Comparison of ENCODE assay signal across 16 cellular contexts in genomic region chr11:4134844-4135243, GRCh38. TPM values are rescaled to one million over a fixed set of nuclear protein-coding genes. Genes with fewer than 3 reads are reported as not detected.
DNase-seq lines count a peak whose midpoint lies in the region; ATAC-seq and TF ChIP-seq lines count a peak whose summit lies in the region.
"Had no signal": no experiment of that assay in that cellular context is flagged by ENCODE, and none has a peak within 500 bp of the region (broad histone marks: within the 10 kb centered on the region; RNA-seq: fewer than 3 reads in every experiment).

No MANE protein-coding gene starts in this region.

- ATAC-seq in HG03571 (IDR thresholded peaks at IDR 0.05; ENCODE audit: unreplicated experiment) = no peak
- no peak for ATAC-seq in CD4-positive, alpha-beta T cell (ENCODE audit: poor library complexity)
- ATAC-seq: left lobe of liver had no signal

- no TSS peak for BruUV-seq in Calu3 (replicated peaks; lab: Mats Ljungman, UMichigan)
- BruUV-seq in PC-9 (replicated peaks; lab: Mats Ljungman, UMichigan) = no TSS peak

- no peaks in the 10 kb centered on the region for H3K9me2 ChIP-seq in PC-9 (ENCODE audit: insufficient read depth)

- H2AFZ ChIP-seq in PC-9 = no peak overlapping the region

- peaks cover 14% of the 10 kb centered on the region for H3K36me3 ChIP-seq in PC-9 (ENCODE audit: low read depth)

- peaks cover 13% of the 10 kb centered on the region for H3K36me3 Mint-ChIP-seq in Calu3 (ENCODE audit: insufficient read depth, unreplicated experiment)
- H3K36me3 Mint-ChIP-seq in CD4-positive, alpha-beta T cell (ENCODE audit: low read depth) = peaks cover 88% of the 10 kb centered on the region

- peak overlapping the region; percentile 57 for H3K27ac Mint-ChIP-seq in Calu3 (ENCODE audit: unreplicated experiment)
- no peak overlapping the region for H3K27ac Mint-ChIP-seq in CD4-positive, alpha-beta T cell

- peak overlapping the region; percentile 67 for H3K27ac ChIP-seq in PC-9
- H3K27ac ChIP-seq in CD4-positive, alpha-beta T cell (ENCODE audit: low read depth, low read length) = no peak overlapping the region
- H3K27ac ChIP-seq: HL-60, skin epidermis had no signal

- TF ChIP-seq CTCF in Calu3 (IDR thresholded peaks at IDR 0.05; ENCODE audit: unreplicated experiment) (no peak), PC-9 (conservative IDR thresholded peaks at IDR 0.05) (no peak), epithelial cell of esophagus (IDR thresholded peaks at IDR 0.05; ENCODE audit: insufficient read depth, low read depth, low read length, missing control alignments) (no peak)
- TF ChIP-seq CTCF in CD4-positive, alpha-beta T cell (IDR thresholded peaks at IDR 0.05) = no peak

- no peaks in the 10 kb centered on the region for H3K9me3 ChIP-seq in PC-9 (ENCODE audit: insufficient read depth, low read depth)
- peaks cover 16% of the 10 kb centered on the region for H3K9me3 ChIP-seq in CD4-positive, alpha-beta T cell (ENCODE audit: control insufficient read depth, low read length)

- H3F3A ChIP-seq in PC-9 (ENCODE audit: insufficient read depth, low read depth) = no peaks in the 10 kb centered on the region

- no peaks in the 10 kb centered on the region for H3K79me2 ChIP-seq in PC-9 (ENCODE audit: low read depth)

- H3K27me3 ChIP-seq in PC-9 (ENCODE audit: insufficient read depth, low read depth) = no peaks in the 10 kb centered on the region
- H3K27me3 ChIP-seq in CD4-positive, alpha-beta T cell (ENCODE audit: control insufficient read depth, insufficient read depth, low read length) = no peaks in the 10 kb centered on the region

- POLR2A ChIA-PET in PC-9 (lab: Charles Lee; ENCODE audit: unreplicated experiment) = interaction anchor here (0.5 kb wide), 1 partner anchor 428 kb away, joined by 12 read pairs; no protein-coding TSS in a partner anchor
- POLR2A ChIA-PET in CD4-positive, alpha-beta T cell (lab: Charles Lee) = no interaction called here

- peaks cover 16% of the 10 kb centered on the region for H3K4me1 Mint-ChIP-seq in Calu3 (ENCODE audit: low read depth, unreplicated experiment)
- H3K4me1 Mint-ChIP-seq in CD4-positive, alpha-beta T cell (ENCODE audit: low read depth) = no peaks in the 10 kb centered on the region
- H3K4me1 Mint-ChIP-seq: neural crest cell had no signal

- H3K9me3 Mint-ChIP-seq in Calu3 (ENCODE audit: low read depth, unreplicated experiment) = no peaks in the 10 kb centered on the region
- H3K9me3 Mint-ChIP-seq in CD4-positive, alpha-beta T cell = peaks cover 5% of the 10 kb centered on the region

- peak overlapping the region; percentile 34; the same call in 1 of the 2 replicates for H3K4me2 ChIP-seq in PC-9

- peaks cover 16% of the 10 kb centered on the region for H3K4me1 ChIP-seq in PC-9 (replicated peaks; ENCODE audit: insufficient read depth)

- intact Hi-C loops in Calu3 (cut with micrococcal nuclease; ENCODE audit: unreplicated experiment) = no loop called here
- intact Hi-C loops in PC-9 (cut with micrococcal nuclease; ENCODE audit: unreplicated experiment) = no loop called here
- intact Hi-C loops in CD4-positive, alpha-beta T cell (cut with DNase I, micrococcal nuclease) = no loop called here

- H4K20me1 ChIP-seq in PC-9 (ENCODE audit: insufficient read depth) = no peaks in the 10 kb centered on the region

- CTCF ChIA-PET in Calu3 (lab: Charles Lee) = interaction anchor here (0.7 kb wide), 1 partner anchor 9 kb away, joined by 3 read pairs; no protein-coding TSS in a partner anchor
- CTCF ChIA-PET in PC-9 (lab: Charles Lee) = interaction anchor here (0.6 kb wide), 1 partner anchor 432 kb away, joined by 7 read pairs; no protein-coding TSS in a partner anchor
- CTCF ChIA-PET in CD4-positive, alpha-beta T cell (lab: Charles Lee) = no interaction called here

- H3K4me3 ChIP-seq in PC-9 (no peak overlapping the region), epithelial cell of esophagus (ENCODE audit: low read length) (no peak overlapping the region)
- H3K4me3 ChIP-seq: skin epidermis had no signal

- H3K27me3 Mint-ChIP-seq in Calu3 (ENCODE audit: unreplicated experiment) = no peaks in the 10 kb centered on the region
- H3K27me3 Mint-ChIP-seq in CD4-positive, alpha-beta T cell = no peaks in the 10 kb centered on the region

- no peak for DNase-seq in Calu3
- peak in 1 of 2 experiments; percentile 77 for DNase-seq in PC-9
- DNase-seq in epithelial cell of esophagus (ENCODE audit: low read depth) = peak; percentile 55
- peak; percentile 31 for DNase-seq in non-pigmented ciliary epithelial cell (ENCODE audit: low read depth)
- DNase-seq in SIG-M5 (lab: John Stamatoyannopoulos, UW) = no peak
- DNase-seq in RPMI8226 = no peak
- DNase-seq in CD4-positive, alpha-beta T cell = no peak
- DNase-seq: activated effector memory CD4-positive, alpha-beta T cell treated with anti-CD3 and anti-CD28 coated beads, Interleukin-2, amount 50 U/mL, for 16 hours; head of caudate nucleus; NCI-H446 treated with DMSO at 0.1 percent for 48 hours; OCI-M1 had no signal

- no peak overlapping the region for H3K4me3 Mint-ChIP-seq in Calu3 (ENCODE audit: low read depth, unreplicated experiment)
- H3K4me3 Mint-ChIP-seq in CD4-positive, alpha-beta T cell = no peak overlapping the region
- H3K4me3 Mint-ChIP-seq: neural crest cell had no signal

RNA-seq across cellular contexts. Expression of gene RRM1, which starts 40.2 kb away (rescaled TPM):
- total RNA-seq in Calu3 (2022) (80.2 and 83.2 TPM in 2 replicates), PC-9 (2021) (57.7 and 68.1 TPM in 2 replicates)
- 10 to 100 TPM; 64.7 to 73.1 TPM for total RNA-seq in CD4-positive, alpha-beta T cell

Comparison
In these comparisons a context has a peak if more than half of its experiments do, and no peak if none do; other contexts are left out.
1. DNase-seq: peak in epithelial cell of esophagus (single experiment) and non-pigmented ciliary epithelial cell (single experiment); none in Calu3 (single experiment), SIG-M5 (single experiment), RPMI8226 (single experiment) and CD4-positive, alpha-beta T cell (0 of 10).